Comparison of ENCODE assay signal across 1 cellular context in the genomic region with DNA sequence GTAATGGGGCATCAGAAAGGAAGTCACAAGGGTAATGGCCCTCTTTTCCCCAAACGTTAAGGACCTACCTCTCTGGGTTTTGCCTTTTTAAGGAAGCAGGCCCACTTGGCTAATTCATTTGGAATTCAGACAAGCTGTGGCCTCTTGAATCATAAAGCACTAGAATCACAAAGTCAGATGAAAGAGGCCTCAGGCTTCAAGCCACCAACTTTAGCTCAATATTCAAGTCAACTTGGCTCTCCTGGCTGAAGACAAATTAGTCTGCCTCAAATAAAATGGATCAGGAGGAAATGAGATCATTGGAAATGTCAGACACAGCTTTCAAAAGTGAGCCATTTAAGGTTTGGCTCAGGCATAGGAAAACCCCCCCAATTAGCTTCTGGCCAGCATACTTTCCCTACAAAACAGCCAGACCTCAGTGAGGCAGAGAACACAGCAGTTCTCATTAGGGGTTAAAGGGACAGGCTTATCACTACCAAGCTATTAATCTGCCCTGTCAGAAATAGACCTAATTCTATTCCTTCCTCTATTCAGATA.
TF ChIP-seq lines count a peak whose summit lies in the region.

No MANE protein-coding gene starts in this region.

TF ChIP-seq in GM12878, 131 proteins besides CTCF, POLR2A, EP300 and RAD21 (continued from another document):
- TF ChIP-seq, protein P1, sequence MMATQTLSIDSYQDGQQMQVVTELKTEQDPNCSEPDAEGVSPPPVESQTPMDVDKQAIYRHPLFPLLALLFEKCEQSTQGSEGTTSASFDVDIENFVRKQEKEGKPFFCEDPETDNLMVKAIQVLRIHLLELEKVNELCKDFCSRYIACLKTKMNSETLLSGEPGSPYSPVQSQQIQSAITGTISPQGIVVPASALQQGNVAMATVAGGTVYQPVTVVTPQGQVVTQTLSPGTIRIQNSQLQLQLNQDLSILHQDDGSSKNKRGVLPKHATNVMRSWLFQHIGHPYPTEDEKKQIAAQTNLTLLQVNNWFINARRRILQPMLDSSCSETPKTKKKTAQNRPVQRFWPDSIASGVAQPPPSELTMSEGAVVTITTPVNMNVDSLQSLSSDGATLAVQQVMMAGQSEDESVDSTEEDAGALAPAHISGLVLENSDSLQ (IDR thresholded peaks at IDR 0.05): peak; percentile 33; the same call in 1 of the 2 replicates
- TF ChIP-seq CBX5 (IDR thresholded peaks at IDR 0.05; ENCODE audit: low read depth): no peak
- TF ChIP-seq, protein P2, sequence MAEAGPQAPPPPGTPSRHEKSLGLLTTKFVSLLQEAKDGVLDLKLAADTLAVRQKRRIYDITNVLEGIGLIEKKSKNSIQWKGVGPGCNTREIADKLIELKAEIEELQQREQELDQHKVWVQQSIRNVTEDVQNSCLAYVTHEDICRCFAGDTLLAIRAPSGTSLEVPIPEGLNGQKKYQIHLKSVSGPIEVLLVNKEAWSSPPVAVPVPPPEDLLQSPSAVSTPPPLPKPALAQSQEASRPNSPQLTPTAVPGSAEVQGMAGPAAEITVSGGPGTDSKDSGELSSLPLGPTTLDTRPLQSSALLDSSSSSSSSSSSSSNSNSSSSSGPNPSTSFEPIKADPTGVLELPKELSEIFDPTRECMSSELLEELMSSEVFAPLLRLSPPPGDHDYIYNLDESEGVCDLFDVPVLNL (IDR thresholded peaks at IDR 0.05; ENCODE audit: low read depth, low read length): no peak
- TF ChIP-seq BCL11A (IDR thresholded peaks at IDR 0.05; ENCODE audit: low read depth, low read length): peak; percentile 24; the same call in 1 of the 2 replicates
- TF ChIP-seq, protein P3, sequence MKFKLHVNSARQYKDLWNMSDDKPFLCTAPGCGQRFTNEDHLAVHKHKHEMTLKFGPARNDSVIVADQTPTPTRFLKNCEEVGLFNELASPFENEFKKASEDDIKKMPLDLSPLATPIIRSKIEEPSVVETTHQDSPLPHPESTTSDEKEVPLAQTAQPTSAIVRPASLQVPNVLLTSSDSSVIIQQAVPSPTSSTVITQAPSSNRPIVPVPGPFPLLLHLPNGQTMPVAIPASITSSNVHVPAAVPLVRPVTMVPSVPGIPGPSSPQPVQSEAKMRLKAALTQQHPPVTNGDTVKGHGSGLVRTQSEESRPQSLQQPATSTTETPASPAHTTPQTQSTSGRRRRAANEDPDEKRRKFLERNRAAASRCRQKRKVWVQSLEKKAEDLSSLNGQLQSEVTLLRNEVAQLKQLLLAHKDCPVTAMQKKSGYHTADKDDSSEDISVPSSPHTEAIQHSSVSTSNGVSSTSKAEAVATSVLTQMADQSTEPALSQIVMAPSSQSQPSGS (IDR thresholded peaks at IDR 0.05; ENCODE audit: low read length): no peak
